Comparison of ENCODE assay signal across 8 cellular contexts in the genomic region with DNA sequence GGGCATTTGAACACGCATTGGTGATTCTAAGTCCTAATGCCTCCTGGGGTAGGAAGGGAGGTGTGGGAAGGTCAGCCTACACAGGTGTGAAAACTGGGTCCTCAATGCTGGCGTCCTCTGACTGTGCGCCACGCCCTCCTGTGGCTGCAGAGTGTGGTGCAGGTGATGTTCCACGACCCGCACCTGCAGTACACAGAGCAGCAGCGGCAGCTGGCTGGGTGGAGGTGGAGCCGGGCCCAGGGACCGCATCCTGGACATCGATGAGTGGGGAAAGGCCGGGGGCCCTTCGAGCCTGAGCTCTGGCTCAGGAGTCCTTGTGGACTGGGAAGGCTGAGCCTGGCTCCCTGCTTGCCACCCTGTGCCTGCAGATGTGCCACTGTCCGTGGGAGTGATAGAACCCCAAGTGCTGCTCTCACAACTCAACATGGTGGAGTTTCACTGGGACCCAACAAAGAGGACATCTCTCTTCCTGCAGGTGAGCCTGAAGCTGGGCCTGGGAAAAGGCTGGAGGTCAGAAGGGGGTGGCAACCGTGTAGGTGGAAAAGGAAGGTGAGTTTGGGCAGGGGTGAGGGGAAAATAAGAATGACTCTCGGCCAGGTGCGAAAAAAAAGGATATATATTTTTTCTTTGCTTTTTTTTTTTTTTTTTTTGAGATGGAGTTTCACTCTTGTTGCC. TPM values are rescaled to one million over a fixed set of nuclear protein-coding genes. Genes with fewer than 3 reads are reported as not detected.
DNase-seq lines count a peak whose midpoint lies in the region; ATAC-seq and TF ChIP-seq lines count a peak whose summit lies in the region.

No MANE protein-coding gene starts in this region.

- intact Hi-C loops in upper lobe of right lung (cut with DNase I): no loop called here

- in situ Hi-C loops in GM13977 (cut with MboI; ENCODE audit: low pct_unique_long_range_greater_than_20kb, low sequenced_read_pairs, unreplicated experiment): loop anchor here (10.0 kb wide), 1 partner anchor 155 kb away; no protein-coding TSS in a partner anchor

- ATAC-seq in upper lobe of right lung (peak; percentile 82), HG02571 (IDR thresholded peaks at IDR 0.05; ENCODE audit: unreplicated experiment) (no peak), GM21717 (IDR thresholded peaks at IDR 0.05; ENCODE audit: unreplicated experiment) (no peak)

- H3K4me3 ChIP-seq in endodermal cell (ENCODE audit: low read length) (no peak overlapping the region), upper lobe of right lung (no peak overlapping the region)

- H3K27ac Mint-ChIP-seq in endodermal cell (peak overlapping the region; percentile 55), neural crest cell (ENCODE audit: unreplicated experiment) (no peak overlapping the region)

- H3K27ac ChIP-seq in endodermal cell (ENCODE audit: low read depth, low read length) (no peak overlapping the region), upper lobe of right lung (no peak overlapping the region)

- 36 to 38% methylated on average over 15 to 16 of the region's 16 CpGs for WGBS in endodermal cell (ENCODE audit: insufficient coverage in 1 of 2, insufficient read length in 1 of 2), 2 experiments

- H3K27me3 Mint-ChIP-seq in endodermal cell (ENCODE audit: insufficient read depth): peaks cover 4% of the 10 kb centered on the region
- H3K27me3 Mint-ChIP-seq in neural crest cell (ENCODE audit: low read depth): peaks cover 16% of the 10 kb centered on the region

- peaks cover 12% of the 10 kb centered on the region for H3K4me1 Mint-ChIP-seq in endodermal cell
- peaks cover 3% of the 10 kb centered on the region for H3K4me1 Mint-ChIP-seq in neural crest cell

- H3K4me3 Mint-ChIP-seq in endodermal cell (no peak overlapping the region), neural crest cell (no peak overlapping the region)

- TF ChIP-seq CTCF in GM13977 (IDR thresholded peaks at IDR 0.05; ENCODE audit: extremely low read depth, insufficient read depth, missing control alignments) (peak; percentile 83), endodermal cell (conservative IDR thresholded peaks at IDR 0.05) (peak; percentile 88), neural crest cell (conservative IDR thresholded peaks at IDR 0.05) (peak; percentile 68), upper lobe of right lung (IDR thresholded peaks at IDR 0.05) (peak; percentile 57)

- H3K9ac ChIP-seq in endodermal cell (ENCODE audit: extremely low read depth, low read length, poor library complexity, severe bottlenecking): no peak overlapping the region

- H3K4me1 ChIP-seq in endodermal cell (ENCODE audit: control insufficient read depth, insufficient read depth, low read length) (no peaks in the 10 kb centered on the region), upper lobe of right lung (peaks cover 11% of the 10 kb centered on the region)

- H3K9me3 ChIP-seq in endodermal cell (ENCODE audit: control insufficient read depth, low read length) (no peaks in the 10 kb centered on the region), upper lobe of right lung (no peaks in the 10 kb centered on the region)

- H3K36me3 ChIP-seq in endodermal cell (ENCODE audit: control insufficient read depth, insufficient read depth, low read length) (no peaks in the 10 kb centered on the region), upper lobe of right lung (no peaks in the 10 kb centered on the region)

- H3K9me3 Mint-ChIP-seq in endodermal cell: no peaks in the 10 kb centered on the region
- no peaks in the 10 kb centered on the region for H3K9me3 Mint-ChIP-seq in neural crest cell

- H3K27me3 ChIP-seq in endodermal cell (ENCODE audit: control insufficient read depth, insufficient read depth, low read length, poor library complexity, severe bottlenecking): no peaks in the 10 kb centered on the region
- H3K27me3 ChIP-seq in upper lobe of right lung: peaks cover 5% of the 10 kb centered on the region

- peak; percentile 74 for DNase-seq in GM13977 (ENCODE audit: low spot score)
- peak; percentile 52 for DNase-seq in NCI-H2227 treated with DMSO at 0.1 percent for 48 hours (lab: John Stamatoyannopoulos, UW)
- peak; percentile 38 to 43 for DNase-seq in activated CD8-positive, alpha-beta memory T cell treated with anti-CD3 and anti-CD28 coated beads for 1 hour (ENCODE audit: extremely low read depth in 1 of 2, low read depth in 1 of 2)
- peak; percentile 98 for DNase-seq in endodermal cell
- DNase-seq in neural crest cell (ENCODE audit: low read depth, low spot score): no peak
- DNase-seq in upper lobe of right lung: peak; percentile 84

- H3K36me3 Mint-ChIP-seq in endodermal cell (ENCODE audit: low read depth) (no peaks in the 10 kb centered on the region), neural crest cell (ENCODE audit: low read depth) (no peaks in the 10 kb centered on the region)

RNA-seq across cellular contexts. Expression of a gene that starts 14.0 kb away (rescaled TPM):
- total RNA-seq in endodermal cell: under 1 TPM; 0.35 to 0.46 TPM
- polyA plus RNA-seq in endodermal cell (2013, experiment 1 of 2): 1.3 TPM
- 1.2 TPM for polyA plus RNA-seq in endodermal cell (2013, experiment 2 of 2)
- total RNA-seq in neural crest cell: 1.0 and 1.2 TPM in 2 replicates
- 0.46 TPM for total RNA-seq in upper lobe of right lung

RNA-seq across cellular contexts. Expression of a gene that starts 39.7 kb away (rescaled TPM):
- 1,000 to 10,000 TPM; 1,782 to 1,829 TPM for total RNA-seq in endodermal cell
- polyA plus RNA-seq in endodermal cell (2013, experiment 1 of 2): 2,533 TPM
- 2,401 TPM for polyA plus RNA-seq in endodermal cell (2013, experiment 2 of 2)
- 1,874 and 1,957 TPM in 2 replicates for total RNA-seq in neural crest cell
- 1,449 TPM for total RNA-seq in upper lobe of right lung

RNA-seq across cellular contexts. Expression of a gene that starts 42.3 kb away (rescaled TPM):
- total RNA-seq in endodermal cell: 10 to 100 TPM; 12.2 to 13.2 TPM
- polyA plus RNA-seq in endodermal cell (2013, experiment 1 of 2): 15.9 TPM
- polyA plus RNA-seq in endodermal cell (2013, experiment 2 of 2): 12.4 TPM
- 15.3 and 16.2 TPM in 2 replicates for total RNA-seq in neural crest cell
- total RNA-seq in upper lobe of right lung: 27.5 TPM
